Comparison of ENCODE assay signal across 17 cellular contexts in genomic region chr6:5553767-5554166, GRCh38.
DNase-seq lines count a peak whose midpoint lies in the region; ATAC-seq, FAIRE-seq and TF ChIP-seq lines count a peak whose summit lies in the region.
"Had no signal": no experiment of that assay in that cellular context is flagged by ENCODE, and none has a peak within 500 bp of the region (broad histone marks: within the 10 kb centered on the region; RNA-seq: fewer than 3 reads in every experiment).

No MANE protein-coding gene starts in this region.

- H3K36me3 Mint-ChIP-seq in stimulated activated naive B cell treated with anti-CD40 and anti-IgM and Interleukin-4, amounts not matched to agents 10 μg/mL and 1 μg/mL and 100 μg/mL, for 72 hours: peaks cover 29 to 33% of the 10 kb centered on the region in 2 donors

- no peak for TF ChIP-seq POLR2A in H54 (IDR thresholded peaks at IDR 0.05; ENCODE audit: low read depth, low read length)

- no peak overlapping the region for H3K4me3 Mint-ChIP-seq in stimulated activated naive B cell treated with anti-CD40 and anti-IgM and Interleukin-4, amounts not matched to agents 10 μg/mL and 1 μg/mL and 100 μg/mL, for 72 hours
- H3K4me3 Mint-ChIP-seq: CD8-positive, alpha-beta T cell; T-helper 1 cell treated with Interleukin-12 subunit alpha and Interleukin-12 subunit beta and Interleukin-4 antibody, amounts not matched to agents 30 μg/mL and 1 μg/mL, for 36 hours had no signal

- peaks cover 6 to 7% of the 10 kb centered on the region in 2 donors for H3K4me1 Mint-ChIP-seq in stimulated activated naive B cell treated with anti-CD40 and anti-IgM and Interleukin-4, amounts not matched to agents 10 μg/mL and 1 μg/mL and 100 μg/mL, for 72 hours

- ATAC-seq in GM18519 (IDR thresholded peaks at IDR 0.05; ENCODE audit: low FRiP score, unreplicated experiment): peak; percentile 49
- ATAC-seq in GM21529 (IDR thresholded peaks at IDR 0.05; ENCODE audit: unreplicated experiment): peak; percentile 53
- peak; percentile 49 for ATAC-seq in HG03159 (IDR thresholded peaks at IDR 0.05; ENCODE audit: unreplicated experiment)
- ATAC-seq in stimulated activated naive B cell treated with anti-CD40 and anti-IgM and Interleukin-4, amounts not matched to agents 10 μg/mL and 1 μg/mL and 100 μg/mL, for 72 hours (replicated peaks): peak; percentile 33 to 55
- ATAC-seq: CD8-positive, alpha-beta T cell had no signal

- peaks cover 11 to 15% of the 10 kb centered on the region in 2 donors for H3K9me3 Mint-ChIP-seq in stimulated activated naive B cell treated with anti-CD40 and anti-IgM and Interleukin-4, amounts not matched to agents 10 μg/mL and 1 μg/mL and 100 μg/mL, for 72 hours

- H3K27ac Mint-ChIP-seq in stimulated activated naive B cell treated with anti-CD40 and anti-IgM and Interleukin-4, amounts not matched to agents 10 μg/mL and 1 μg/mL and 100 μg/mL, for 72 hours: no peak overlapping the region
- H3K27ac Mint-ChIP-seq: CD8-positive, alpha-beta T cell; T-helper 1 cell treated with Interleukin-12 subunit alpha and Interleukin-12 subunit beta and Interleukin-4 antibody, amounts not matched to agents 30 μg/mL and 1 μg/mL, for 36 hours had no signal

- no peaks in the 10 kb centered on the region for H3K27me3 Mint-ChIP-seq in stimulated activated naive B cell treated with anti-CD40 and anti-IgM and Interleukin-4, amounts not matched to agents 10 μg/mL and 1 μg/mL and 100 μg/mL, for 72 hours

- no peak for FAIRE-seq in HTR-8/SVneo (lab: Jason Lieb, UNC)
- FAIRE-seq in H54 (lab: Jason Lieb, UNC): no peak
- FAIRE-seq: D721Med, G401.6 had no signal

- DNase-seq in stimulated activated naive B cell treated with anti-CD40 and anti-IgM and Interleukin-4, amounts not matched to agents 10 μg/mL and 1 μg/mL and 100 μg/mL, for 72 hours: no peak
- DNase-seq in HTR-8/SVneo (ENCODE audit: insufficient read length, low spot score) (no peak), H54 (ENCODE audit: insufficient read length, low spot score) (no peak), dedifferentiated amniotic fluid mesenchymal stem cell (ENCODE audit: extremely low spot score) (no peak)
- DNase-seq: CD8-positive, alpha-beta T cell; DMS79 treated with DMSO at 0.1 percent for 48 hours; Kasumi-1; NCI-H1417 treated with DMSO at 0.1 percent for 48 hours; NCI-H2029; NCI-H510A; SHP77 treated with DMSO at 0.1 percent for 48 hours had no signal
